11 cellular contexts compared by ENCODE assay signal in genomic region chr6:20203561-20204528, GRCh38. TPM values are rescaled to one million over a fixed set of nuclear protein-coding genes. Genes with fewer than 3 reads are reported as not detected.
DNase-seq lines count a peak whose midpoint lies in the region; ATAC-seq and TF ChIP-seq lines count a peak whose summit lies in the region.
"Had no signal": no experiment of that assay in that cellular context is flagged by ENCODE, and none has a peak within 500 bp of the region (broad histone marks: within the 10 kb centered on the region; RNA-seq: fewer than 3 reads in every experiment).

No MANE protein-coding gene starts in this region.

- no peaks in the 10 kb centered on the region for H3K9me3 Mint-ChIP-seq in activated CD8-positive, alpha-beta T cell treated with anti-CD3 and anti-CD28 coated beads for 36 hours
- no peaks in the 10 kb centered on the region for H3K9me3 Mint-ChIP-seq in activated CD8-positive, alpha-beta T cell treated with anti-CD3 and anti-CD28 coated beads, Interleukin-2, amount 10 ng/mL, durations not matched to agents 7 days and 5 days (ENCODE audit: insufficient read depth)
- H3K9me3 Mint-ChIP-seq: stimulated activated memory B cell treated with anti-CD40 and anti-IgM and Interleukin-4, amounts not matched to agents 10 μg/mL and 1 μg/mL and 100 μg/mL, for 72 hours had no signal

- H2AFZ ChIP-seq in SK-N-SH (ENCODE audit: low read depth) (no peak overlapping the region), neuronal stem cell (ENCODE audit: low read length) (no peak overlapping the region)

- POLR2A ChIA-PET in activated CD8-positive, alpha-beta T cell treated with anti-CD3 and anti-CD28 coated beads for 36 hours (lab: Charles Lee) = interaction anchor here (0.7 kb wide), 1 partner anchor 13 kb away, joined by 6 read pairs; no protein-coding TSS in a partner anchor
- POLR2A ChIA-PET in activated CD8-positive, alpha-beta T cell treated with anti-CD3 and anti-CD28 coated beads, Interleukin-2, amount 10 ng/mL, durations not matched to agents 7 days and 5 days (lab: Charles Lee) = interaction anchor here (1.4 kb wide), 1 partner anchor 9 kb away, joined by 3 read pairs; no protein-coding TSS in a partner anchor
- POLR2A ChIA-PET in SK-N-SH (lab: Yijun Ruan, JAX) = no interaction called here

- H4K20me1 ChIP-seq in SK-N-SH (ENCODE audit: insufficient read depth) = no peaks in the 10 kb centered on the region

- peaks cover 7% of the 10 kb centered on the region; the same call in 1 of the 2 replicates for H3K79me2 ChIP-seq in SK-N-SH (ENCODE audit: insufficient read depth)

- H3K9me3 ChIP-seq in SK-N-SH = no peaks in the 10 kb centered on the region
- no peaks in the 10 kb centered on the region for H3K9me3 ChIP-seq in stomach
- H3K9me3 ChIP-seq in neuronal stem cell (replicated peaks in 1 of 2; ENCODE audit: control insufficient read depth in 2 of 2, insufficient read depth in 1 of 2, low read depth in 1 of 2, low read length in 2 of 2) = no peaks in the 10 kb centered on the region

- H3K36me3 ChIP-seq in SK-N-SH (replicated peaks in 1 of 2; ENCODE audit: control insufficient read depth in 1 of 2, insufficient read depth in 2 of 2, low read length in 1 of 2) = no peaks in the 10 kb centered on the region
- no peaks in the 10 kb centered on the region for H3K36me3 ChIP-seq in stomach
- H3K36me3 ChIP-seq in neuronal stem cell (replicated peaks in 1 of 2; ENCODE audit: control insufficient read depth in 2 of 2, insufficient read depth in 2 of 2, low read length in 2 of 2) = no peaks in the 10 kb centered on the region

- no peaks in the 10 kb centered on the region for H3K27me3 Mint-ChIP-seq in activated CD8-positive, alpha-beta T cell treated with anti-CD3 and anti-CD28 coated beads for 36 hours
- no peaks in the 10 kb centered on the region for H3K27me3 Mint-ChIP-seq in activated CD8-positive, alpha-beta T cell treated with anti-CD3 and anti-CD28 coated beads, Interleukin-2, amount 10 ng/mL, durations not matched to agents 7 days and 5 days (ENCODE audit: low read depth)

- H3K14ac ChIP-seq in neuronal stem cell (ENCODE audit: low read length) = no peak overlapping the region

- CTCF ChIA-PET in activated CD8-positive, alpha-beta T cell treated with anti-CD3 and anti-CD28 coated beads for 36 hours (lab: Charles Lee) = interaction anchor here (1.5 to 2.1 kb wide), 2 partner anchors 11 to 78 kb away, joined by 4 to 5 read pairs; no protein-coding TSS in a partner anchor
- CTCF ChIA-PET in activated CD8-positive, alpha-beta T cell treated with anti-CD3 and anti-CD28 coated beads, Interleukin-2, amount 10 ng/mL, durations not matched to agents 7 days and 5 days (lab: Charles Lee) = interaction anchor here (0.6 to 1.0 kb wide), 3 partner anchors 88 to 915 kb away, joined by 3 read pairs; no protein-coding TSS in a partner anchor
- CTCF ChIA-PET in SK-N-SH (lab: Yijun Ruan, JAX) = no interaction called here

- no peak overlapping the region for H3K4me3 Mint-ChIP-seq in activated CD8-positive, alpha-beta T cell treated with anti-CD3 and anti-CD28 coated beads for 36 hours
- H3K4me3 Mint-ChIP-seq in activated CD8-positive, alpha-beta T cell treated with anti-CD3 and anti-CD28 coated beads, Interleukin-2, amount 10 ng/mL, durations not matched to agents 7 days and 5 days = no peak overlapping the region
- H3K4me3 Mint-ChIP-seq: stimulated activated memory B cell treated with anti-CD40 and anti-IgM and Interleukin-4, amounts not matched to agents 10 μg/mL and 1 μg/mL and 100 μg/mL, for 72 hours had no signal

- intact Hi-C loops in activated CD8-positive, alpha-beta T cell treated with anti-CD3 and anti-CD28 coated beads for 36 hours (cut with micrococcal nuclease) = no loop called here
- intact Hi-C loops in Right ventricle myocardium superior (cut with DNase I) = no loop called here
- intact Hi-C loops in stomach (cut with DNase I; ENCODE audit: low total_unique reads) = no loop called here

- H3K23ac ChIP-seq in neuronal stem cell (ENCODE audit: low read depth, low read length, poor library complexity) = no peak overlapping the region

- no peak overlapping the region for H3K4ac ChIP-seq in neuronal stem cell (ENCODE audit: low read length)

- no peak overlapping the region for H4K91ac ChIP-seq in neuronal stem cell (ENCODE audit: low read depth, low read length, poor library complexity)

- H3K79me1 ChIP-seq in neuronal stem cell (ENCODE audit: low read depth, low read length) = no peaks in the 10 kb centered on the region

- no peak overlapping the region for H2BK120ac ChIP-seq in neuronal stem cell (ENCODE audit: low read depth, low read length)

- H4K8ac ChIP-seq in neuronal stem cell (ENCODE audit: low read depth, low read length) = no peak overlapping the region

- ATAC-seq in activated CD8-positive, alpha-beta T cell treated with anti-CD3 and anti-CD28 coated beads for 36 hours = no peak
- ATAC-seq in activated CD8-positive, alpha-beta T cell treated with anti-CD3 and anti-CD28 coated beads, Interleukin-2, amount 10 ng/mL, durations not matched to agents 7 days and 5 days = no peak
- ATAC-seq in Right ventricle myocardium superior (ENCODE audit: poor library complexity) (peak; percentile 37), GM19452 (IDR thresholded peaks at IDR 0.05; ENCODE audit: unreplicated experiment) (no peak)
- ATAC-seq: stimulated activated memory B cell treated with anti-CD40 and anti-IgM and Interleukin-4, amounts not matched to agents 10 μg/mL and 1 μg/mL and 100 μg/mL, for 72 hours had no signal

- no peak for TF ChIP-seq EP300 in SK-N-SH (IDR thresholded peaks at IDR 0.05; ENCODE audit: borderline replicate concordance in 1 of 2, low read depth in 1 of 2, low read length in 1 of 2)
- TF ChIP-seq EP300 in stomach (IDR thresholded peaks at IDR 0.05) = no peak

- H2BK5ac ChIP-seq in neuronal stem cell (ENCODE audit: low read length) = no peak overlapping the region

- no peak overlapping the region for H2BK15ac ChIP-seq in neuronal stem cell (ENCODE audit: low read length)

- peak overlapping the region; percentile 46 for H3K27ac Mint-ChIP-seq in activated CD8-positive, alpha-beta T cell treated with anti-CD3 and anti-CD28 coated beads for 36 hours
- no peak overlapping the region for H3K27ac Mint-ChIP-seq in activated CD8-positive, alpha-beta T cell treated with anti-CD3 and anti-CD28 coated beads, Interleukin-2, amount 10 ng/mL, durations not matched to agents 7 days and 5 days
- H3K27ac Mint-ChIP-seq: stimulated activated memory B cell treated with anti-CD40 and anti-IgM and Interleukin-4, amounts not matched to agents 10 μg/mL and 1 μg/mL and 100 μg/mL, for 72 hours had no signal

- H3K27ac ChIP-seq in SK-N-SH (ENCODE audit: low read depth in 2 of 2, low read length in 1 of 2) (no peak overlapping the region), stomach (peak overlapping the region; percentile 41 to 97 (median 71)), neuronal stem cell (replicated peaks; ENCODE audit: low read length) (no peak overlapping the region), caudate nucleus (ENCODE audit: low read depth, low read length) (no peak overlapping the region)

- no peak overlapping the region for H2AK5ac ChIP-seq in neuronal stem cell (ENCODE audit: low read depth, low read length)

- H3K4me2 ChIP-seq in SK-N-SH = no peak overlapping the region
- no peak overlapping the region for H3K4me2 ChIP-seq in neuronal stem cell (ENCODE audit: insufficient read depth, low read length, poor library complexity, severe bottlenecking)

- H3K4me1 Mint-ChIP-seq in activated CD8-positive, alpha-beta T cell treated with anti-CD3 and anti-CD28 coated beads for 36 hours (ENCODE audit: low read depth) = peaks cover 53% of the 10 kb centered on the region
- H3K4me1 Mint-ChIP-seq in activated CD8-positive, alpha-beta T cell treated with anti-CD3 and anti-CD28 coated beads, Interleukin-2, amount 10 ng/mL, durations not matched to agents 7 days and 5 days (ENCODE audit: low read depth) = peaks cover 54% of the 10 kb centered on the region

- no peaks in the 10 kb centered on the region for H3K9me2 ChIP-seq in SK-N-SH

- TF ChIP-seq RAD21 in SK-N-SH (IDR thresholded peaks at IDR 0.05; ENCODE audit: low read length) = no peak

- H3K36me3 Mint-ChIP-seq in activated CD8-positive, alpha-beta T cell treated with anti-CD3 and anti-CD28 coated beads for 36 hours (ENCODE audit: low read depth) = no peaks in the 10 kb centered on the region
- H3K36me3 Mint-ChIP-seq in activated CD8-positive, alpha-beta T cell treated with anti-CD3 and anti-CD28 coated beads, Interleukin-2, amount 10 ng/mL, durations not matched to agents 7 days and 5 days (ENCODE audit: low read depth) = peaks cover 13% of the 10 kb centered on the region
- H3K36me3 Mint-ChIP-seq: stimulated activated memory B cell treated with anti-CD40 and anti-IgM and Interleukin-4, amounts not matched to agents 10 μg/mL and 1 μg/mL and 100 μg/mL, for 72 hours had no signal

- no peak overlapping the region for H3K18ac ChIP-seq in neuronal stem cell (ENCODE audit: low read length)

- H3F3A ChIP-seq in SK-N-SH (replicated peaks; ENCODE audit: insufficient read depth) = peaks cover 8% of the 10 kb centered on the region

- H3K4me3 ChIP-seq in SK-N-SH (ENCODE audit: low read depth in 2 of 2, low read length in 1 of 2) = no peak overlapping the region
- H3K4me3 ChIP-seq in stomach = no peak overlapping the region
- H3K4me3 ChIP-seq in neuronal stem cell (ENCODE audit: low read length in 2 of 2) = no peak overlapping the region

- no peak for TF ChIP-seq POLR2A in stomach (IDR thresholded peaks at IDR 0.05)

- H2BK12ac ChIP-seq in neuronal stem cell (ENCODE audit: low read length) = no peak overlapping the region

- H3K4me1 ChIP-seq in SK-N-SH (ENCODE audit: control insufficient read depth in 1 of 2, insufficient read depth in 2 of 2, low read depth in 1 of 2, low read length in 1 of 2) (peaks cover 3 to 12% of the 10 kb centered on the region in 2 experiments; a peak in 3 of 4 replicates), stomach (peaks cover 68 to 98% (median 82%) of the 10 kb centered on the region in 4 donors), neuronal stem cell (ENCODE audit: control insufficient read depth in 2 of 2, insufficient read depth in 1 of 2, low read depth in 1 of 2, low read length in 2 of 2) (peaks cover 0 to 7% of the 10 kb centered on the region in 2 donors)

- H3K27me3 ChIP-seq in SK-N-SH (ENCODE audit: insufficient read depth) (no peaks in the 10 kb centered on the region), stomach (no peaks in the 10 kb centered on the region), neuronal stem cell (ENCODE audit: control insufficient read depth in 3 of 3, insufficient read depth in 3 of 3, low read depth in 1 of 3, low read length in 3 of 3) (no peaks in the 10 kb centered on the region)

- H3K9ac ChIP-seq in SK-N-SH (no peak overlapping the region), neuronal stem cell (ENCODE audit: low read depth, low read length, poor library complexity) (no peak overlapping the region)

- WGBS in SK-N-SH (ENCODE audit: low lambda C conversion rate) = 76% methylated on average over 8 of the region's 8 CpGs
- 38 to 55% (median 52%) methylated on average over 8 of the region's 8 CpGs for WGBS in stomach, 5 donors
- WGBS in neuronal stem cell (ENCODE audit: extremely low coverage in 2 of 2, insufficient read length in 2 of 2, insufficient replicate concordance in 1 of 2), 2 donors = no CpG with 5 or more reads among the region's 8 CpGs

- TF ChIP-seq CTCF in activated CD8-positive, alpha-beta T cell treated with anti-CD3 and anti-CD28 coated beads for 36 hours (IDR thresholded peaks at IDR 0.05) = no peak
- TF ChIP-seq CTCF in SK-N-SH (IDR thresholded peaks at IDR 0.05) = no peak
- no peak for TF ChIP-seq CTCF in stomach (IDR thresholded peaks at IDR 0.05)

- no peak for DNase-seq in activated CD8-positive, alpha-beta T cell treated with anti-CD3 and anti-CD28 coated beads for 36 hours
- no peak for DNase-seq in activated CD8-positive, alpha-beta T cell treated with anti-CD3 and anti-CD28 coated beads, Interleukin-2, amount 10 ng/mL, durations not matched to agents 7 days and 5 days
- DNase-seq in SK-N-SH (no peak), Right ventricle myocardium superior (no peak), stomach (no peak), neuronal stem cell (ENCODE audit: low spot score) (no peak), caudate nucleus (lab: John Stamatoyannopoulos, UW) (no peak)
- DNase-seq: activated effector memory CD4-positive, alpha-beta T cell treated with anti-CD3 and anti-CD28 coated beads, Interleukin-2, amount 50 U/mL, for 16 hours; NCI-H2081 had no signal

RNA-seq across cellular contexts. Expression of gene MBOAT1, which starts 8.4 kb away (rescaled TPM):
- total RNA-seq in activated CD8-positive, alpha-beta T cell treated with anti-CD3 and anti-CD28 coated beads for 36 hours = 1 to 10 TPM; 5.4 to 6.4 TPM
- total RNA-seq in activated CD8-positive, alpha-beta T cell treated with anti-CD3 and anti-CD28 coated beads, Interleukin-2, amount 10 ng/mL, durations not matched to agents 7 days and 5 days = 10 to 100 TPM; 14.2 to 15.5 TPM
- polyA plus RNA-seq in SK-N-SH (2012; rRNA removed) (3.0 and 3.8 TPM in 2 replicates), stomach (1 to 10 TPM; 2.4 to 5.5 (median 2.9) TPM)
- polyA plus RNA-seq in SK-N-SH (2012; cell fraction: cytosol; rRNA removed) = 1.6 and 2.5 TPM in 2 replicates
- 5.4 and 15.8 TPM in 2 replicates for polyA plus RNA-seq in SK-N-SH (2012; cell fraction: nucleus; rRNA removed)
- total RNA-seq in Right ventricle myocardium superior (5.2 TPM), stomach (10 to 100 TPM; 11.1 to 47.2 (median 19.2) TPM)
- polyA plus RNA-seq in neuronal stem cell (2013, experiment 1 of 2) = 1.5 TPM
- 1.7 TPM for polyA plus RNA-seq in neuronal stem cell (2013, experiment 2 of 2)

Comparison
In these comparisons a context has a peak if more than half of its experiments do, and no peak if none do; other contexts are left out.
1. H3K27ac ChIP-seq: peak in stomach (5 of 5); none in SK-N-SH (0 of 2), neuronal stem cell (single experiment) and caudate nucleus (single experiment).